ENCODE assay signal across 23 cellular contexts in the genomic region with DNA sequence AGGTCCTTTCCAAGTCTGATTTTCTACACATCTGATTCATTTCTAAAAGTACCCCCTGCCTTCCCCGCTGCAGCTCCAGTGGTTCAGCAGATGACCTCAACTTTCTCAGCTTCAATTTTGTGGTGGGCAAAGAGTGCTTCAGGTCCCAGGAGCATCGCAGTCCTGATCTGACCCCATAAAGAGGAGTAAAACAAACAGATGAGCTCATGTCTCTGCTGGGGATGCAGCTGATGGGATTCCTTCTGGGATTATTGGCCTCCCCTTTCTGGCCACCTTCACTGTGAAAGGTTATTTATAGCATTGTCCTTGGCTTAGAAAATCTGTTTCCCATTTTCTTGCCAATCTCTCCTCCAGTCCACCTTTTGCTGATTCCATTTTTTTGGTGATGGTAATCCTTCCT.
"Had no signal": no experiment of that assay in that cellular context is flagged by ENCODE, and none has a peak within 500 bp of the region (broad histone marks: within the 10 kb centered on the region; RNA-seq: fewer than 3 reads in every experiment).

No MANE protein-coding gene starts in this region.

- H3K27ac ChIP-seq: ascending aorta, Peyer's patch, SJSA1 had no signal

- H3K36me3 ChIP-seq: ascending aorta, Peyer's patch, SJSA1 had no signal

- DNase-seq: activated B cell treated with CpG ODN at 0.5 μM for 24 hours; activated CD4-positive, alpha-beta T cell treated with anti-CD3 and anti-CD28 coated beads for 1 hour; activated CD4-positive, alpha-beta T cell treated with anti-CD3 and anti-CD28 coated beads, Interleukin-2, amount 10 ng/mL, durations not matched to agents 24 days and 14 days; activated CD4-positive, alpha-beta T cell treated with anti-CD3 and anti-CD28 coated beads, Interleukin-2, amount 50 U/mL, for 48 hours; activated CD8-positive, alpha-beta memory T cell treated with anti-CD3 and anti-CD28 coated beads, Interleukin-2, amount 10 ng/mL, durations not matched to agents 7 days and 5 days; activated effector memory CD4-positive, alpha-beta T cell treated with Interleukin-2 at 50 U/mL for 16 hours; activated naive CD4-positive, alpha-beta T cell; activated T-cell treated with anti-CD3 and anti-CD28 coated beads, Interleukin-2, amount 50 U/mL, for 24 hours; amniotic stem cell; cortex of kidney; Kasumi-1; NCI-H1048; NCI-H1694; NCI-H2029; NCI-H2107; NCI-H2171 treated with DMSO at 0.1 percent for 48 hours; NCI-H226; NCI-H510A; NCI-H526 treated with DMSO at 0.1 percent for 48 hours; Peyer's patch; SHP77 had no signal

- H3K4me1 ChIP-seq: Peyer's patch, SJSA1 had no signal

- H3K4me3 ChIP-seq: ascending aorta, Peyer's patch, SJSA1 had no signal

- H3K9me3 ChIP-seq: ascending aorta, Peyer's patch, SJSA1 had no signal
